Comparison of ENCODE assay signal across 14 cellular contexts in genomic region chr3:123636431-123636841, GRCh38. TPM values are rescaled to one million over a fixed set of nuclear protein-coding genes. Genes with fewer than 3 reads are reported as not detected.
A peak's percentile ranks its signal among the peaks of the same experiment; 100 is the strongest.
DNase-seq lines count a peak whose midpoint lies in the region; ATAC-seq and TF ChIP-seq lines count a peak whose summit lies in the region.
"Had no signal": no experiment of that assay in that cellular context is flagged by ENCODE, and none has a peak within 500 bp of the region (broad histone marks: within the 10 kb centered on the region; RNA-seq: fewer than 3 reads in every experiment).

No MANE protein-coding gene starts in this region.

- no peak overlapping the region for H3K4me3 Mint-ChIP-seq in osteocyte (ENCODE audit: unreplicated experiment)

- no peak overlapping the region for H3K4me3 ChIP-seq in H7 (ENCODE audit: insufficient read depth, low read depth, low read length)
- no peak overlapping the region for H3K4me3 ChIP-seq in fibroblast of villous mesenchyme (ENCODE audit: low read depth, low read length)
- no peak overlapping the region for H3K4me3 ChIP-seq in lower leg skin (ENCODE audit: low read depth, poor library complexity, severe bottlenecking)
- H3K4me3 ChIP-seq: BLaER1 treated with 17β-estradiol and CSF1 and Interleukin-3, amounts not matched to agents 10 nM and 100 nM; GM23248 had no signal

- no peaks in the 10 kb centered on the region for H3K27me3 Mint-ChIP-seq in osteocyte (ENCODE audit: unreplicated experiment)

- intact Hi-C loops in lower leg skin (cut with DNase I; ENCODE audit: low total_unique reads), result no loop called here

- H3K36me3 ChIP-seq in H7 (replicated peaks; ENCODE audit: control insufficient read depth, insufficient read depth, low read length), result no peaks in the 10 kb centered on the region

- TF ChIP-seq POLR2A in lower leg skin (IDR thresholded peaks at IDR 0.05), result no peak

- peak; percentile 93 for DNase-seq in H7
- peak; percentile 81 for DNase-seq in NCI-H2171 treated with DMSO at 0.1 percent for 48 hours (lab: John Stamatoyannopoulos, UW)
- DNase-seq in fibroblast of villous mesenchyme (ENCODE audit: low read depth), result peak; percentile 63
- no peak for DNase-seq in osteocyte (ENCODE audit: extremely low spot score, unreplicated experiment)
- DNase-seq in stimulated activated CD4-positive, alpha-beta T cell treated with anti-CD3 and anti-CD28 coated beads, Interleukin-12 subunit alpha, Interleukin-12 subunit beta, amount 100 ng/mL, for 4 hours, result no peak
- no peak for DNase-seq in lower leg skin (ENCODE audit: low spot score in 2 of 2)
- no peak for DNase-seq in SHP77 (lab: John Stamatoyannopoulos, UW)
- DNase-seq: activated CD4-positive, alpha-beta T cell treated with anti-CD3 and anti-CD28 coated beads, Interleukin-2, amount 50 U/mL, for 4 hours; activated naive CD4-positive, alpha-beta T cell; foreskin keratinocyte; GM23248; SK-N-SH had no signal

- peaks cover 83% of the 10 kb centered on the region for H3K4me1 Mint-ChIP-seq in osteocyte (ENCODE audit: unreplicated experiment)

- H3K9me3 Mint-ChIP-seq in osteocyte (ENCODE audit: unreplicated experiment), result no peaks in the 10 kb centered on the region

- H3K27ac Mint-ChIP-seq in osteocyte (ENCODE audit: unreplicated experiment), result peak overlapping the region; percentile 92

- no peak for ATAC-seq in GM19452 (IDR thresholded peaks at IDR 0.05; ENCODE audit: unreplicated experiment)

- WGBS in lower leg skin, 2 donors, result 65 to 74% methylated on average over 8 of the region's 8 CpGs

- no peak for TF ChIP-seq CTCF in fibroblast of villous mesenchyme (IDR thresholded peaks at IDR 0.05; ENCODE audit: insufficient read depth, low read depth, low read length)
- TF ChIP-seq CTCF in osteocyte (IDR thresholded peaks at IDR 0.05), result no peak
- no peak for TF ChIP-seq CTCF in lower leg skin (IDR thresholded peaks at IDR 0.05)

- no peaks in the 10 kb centered on the region for H3K36me3 Mint-ChIP-seq in osteocyte (ENCODE audit: unreplicated experiment)

- H3K27me3 ChIP-seq in H7 (ENCODE audit: control insufficient read depth, insufficient read depth, low read length), result no peaks in the 10 kb centered on the region
- H3K27me3 ChIP-seq: BLaER1 treated with 17β-estradiol and CSF1 and Interleukin-3, amounts not matched to agents 10 nM and 100 nM; foreskin keratinocyte had no signal

RNA-seq across cellular contexts. Expression of gene HACD2, which starts 51.6 kb away (rescaled TPM):
- 15.0 and 17.2 TPM in 2 replicates for total RNA-seq in H7 (2014; rRNA removed; shearing (Covaris generic))
- total RNA-seq in fibroblast of villous mesenchyme (19.3 and 51.8 TPM in 2 replicates), osteocyte (63.8 and 69.4 TPM in 2 replicates), lower leg skin (10 to 100 TPM; 29.3 to 56.4 (median 40.2) TPM)

Comparison
In these comparisons a context has a peak if more than half of its experiments do, and no peak if none do; other contexts are left out.
1. DNase-seq: peak in H7 (single experiment), NCI-H2171 treated with DMSO at 0.1 percent for 48 hours (single experiment) and fibroblast of villous mesenchyme (single experiment); none in osteocyte (single experiment), stimulated activated CD4-positive, alpha-beta T cell treated with anti-CD3 and anti-CD28 coated beads, Interleukin-12 subunit alpha, Interleukin-12 subunit beta, amount 100 ng/mL, for 4 hours (single experiment), lower leg skin (0 of 2) and SHP77 (0 of 2).